ENCODE assay signal across 1 cellular context in the genomic region with DNA sequence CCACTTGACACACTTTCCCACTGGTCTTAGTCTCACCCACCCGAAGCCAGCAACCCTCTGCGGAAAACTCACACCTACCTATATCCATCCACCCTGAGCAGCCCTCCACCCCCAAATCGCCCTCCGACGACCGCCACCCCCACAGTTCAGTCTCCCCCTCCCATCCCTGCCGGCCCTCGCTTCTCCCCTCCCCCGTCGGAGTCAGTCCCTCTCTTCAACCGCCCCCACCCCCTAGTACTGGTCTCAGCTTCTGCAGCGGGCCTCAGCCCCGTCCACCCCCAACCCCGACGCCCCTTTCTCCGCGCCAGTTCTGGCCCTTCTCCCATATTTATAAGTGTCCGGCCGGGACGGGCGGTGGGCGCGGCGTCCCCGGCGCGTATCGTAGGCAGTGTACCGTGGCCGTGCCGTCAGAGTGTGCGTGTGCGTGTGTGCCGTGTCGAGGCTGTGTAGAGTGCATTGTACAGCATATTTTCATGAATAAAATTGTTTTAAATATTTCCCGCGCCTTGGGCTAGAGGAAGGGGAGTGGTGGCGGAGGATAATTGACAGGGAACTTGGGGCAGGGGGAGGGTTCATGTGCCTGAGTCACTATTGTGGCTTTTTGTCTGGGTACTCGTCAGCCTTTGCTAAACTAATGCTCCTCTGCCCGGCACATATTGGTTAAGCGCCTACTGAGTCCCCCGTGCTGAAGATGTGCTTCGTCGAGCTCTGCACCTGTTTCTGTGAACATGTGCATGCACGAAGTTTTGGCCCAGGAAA.
TF ChIP-seq lines count a peak whose summit lies in the region.

No MANE protein-coding gene starts in this region.

TF ChIP-seq in HepG2, 621 proteins besides CTCF, POLR2A, EP300 and RAD21:
- no peak for TF ChIP-seq MTA3 (CRISPR knock-in tag; IDR thresholded peaks at IDR 0.05)
- no peak for TF ChIP-seq ZNF264 (CRISPR knock-in tag; IDR thresholded peaks at IDR 0.05)
- TF ChIP-seq, protein P1, sequence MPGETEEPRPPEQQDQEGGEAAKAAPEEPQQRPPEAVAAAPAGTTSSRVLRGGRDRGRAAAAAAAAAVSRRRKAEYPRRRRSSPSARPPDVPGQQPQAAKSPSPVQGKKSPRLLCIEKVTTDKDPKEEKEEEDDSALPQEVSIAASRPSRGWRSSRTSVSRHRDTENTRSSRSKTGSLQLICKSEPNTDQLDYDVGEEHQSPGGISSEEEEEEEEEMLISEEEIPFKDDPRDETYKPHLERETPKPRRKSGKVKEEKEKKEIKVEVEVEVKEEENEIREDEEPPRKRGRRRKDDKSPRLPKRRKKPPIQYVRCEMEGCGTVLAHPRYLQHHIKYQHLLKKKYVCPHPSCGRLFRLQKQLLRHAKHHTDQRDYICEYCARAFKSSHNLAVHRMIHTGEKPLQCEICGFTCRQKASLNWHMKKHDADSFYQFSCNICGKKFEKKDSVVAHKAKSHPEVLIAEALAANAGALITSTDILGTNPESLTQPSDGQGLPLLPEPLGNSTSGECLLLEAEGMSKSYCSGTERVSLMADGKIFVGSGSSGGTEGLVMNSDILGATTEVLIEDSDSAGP (CRISPR knock-in tag; IDR thresholded peaks at IDR 0.05; ENCODE audit: borderline replicate concordance) = no peak
- no peak for TF ChIP-seq ZNF530 (CRISPR knock-in tag; IDR thresholded peaks at IDR 0.05; ENCODE audit: low read depth)
- TF ChIP-seq, protein P2, sequence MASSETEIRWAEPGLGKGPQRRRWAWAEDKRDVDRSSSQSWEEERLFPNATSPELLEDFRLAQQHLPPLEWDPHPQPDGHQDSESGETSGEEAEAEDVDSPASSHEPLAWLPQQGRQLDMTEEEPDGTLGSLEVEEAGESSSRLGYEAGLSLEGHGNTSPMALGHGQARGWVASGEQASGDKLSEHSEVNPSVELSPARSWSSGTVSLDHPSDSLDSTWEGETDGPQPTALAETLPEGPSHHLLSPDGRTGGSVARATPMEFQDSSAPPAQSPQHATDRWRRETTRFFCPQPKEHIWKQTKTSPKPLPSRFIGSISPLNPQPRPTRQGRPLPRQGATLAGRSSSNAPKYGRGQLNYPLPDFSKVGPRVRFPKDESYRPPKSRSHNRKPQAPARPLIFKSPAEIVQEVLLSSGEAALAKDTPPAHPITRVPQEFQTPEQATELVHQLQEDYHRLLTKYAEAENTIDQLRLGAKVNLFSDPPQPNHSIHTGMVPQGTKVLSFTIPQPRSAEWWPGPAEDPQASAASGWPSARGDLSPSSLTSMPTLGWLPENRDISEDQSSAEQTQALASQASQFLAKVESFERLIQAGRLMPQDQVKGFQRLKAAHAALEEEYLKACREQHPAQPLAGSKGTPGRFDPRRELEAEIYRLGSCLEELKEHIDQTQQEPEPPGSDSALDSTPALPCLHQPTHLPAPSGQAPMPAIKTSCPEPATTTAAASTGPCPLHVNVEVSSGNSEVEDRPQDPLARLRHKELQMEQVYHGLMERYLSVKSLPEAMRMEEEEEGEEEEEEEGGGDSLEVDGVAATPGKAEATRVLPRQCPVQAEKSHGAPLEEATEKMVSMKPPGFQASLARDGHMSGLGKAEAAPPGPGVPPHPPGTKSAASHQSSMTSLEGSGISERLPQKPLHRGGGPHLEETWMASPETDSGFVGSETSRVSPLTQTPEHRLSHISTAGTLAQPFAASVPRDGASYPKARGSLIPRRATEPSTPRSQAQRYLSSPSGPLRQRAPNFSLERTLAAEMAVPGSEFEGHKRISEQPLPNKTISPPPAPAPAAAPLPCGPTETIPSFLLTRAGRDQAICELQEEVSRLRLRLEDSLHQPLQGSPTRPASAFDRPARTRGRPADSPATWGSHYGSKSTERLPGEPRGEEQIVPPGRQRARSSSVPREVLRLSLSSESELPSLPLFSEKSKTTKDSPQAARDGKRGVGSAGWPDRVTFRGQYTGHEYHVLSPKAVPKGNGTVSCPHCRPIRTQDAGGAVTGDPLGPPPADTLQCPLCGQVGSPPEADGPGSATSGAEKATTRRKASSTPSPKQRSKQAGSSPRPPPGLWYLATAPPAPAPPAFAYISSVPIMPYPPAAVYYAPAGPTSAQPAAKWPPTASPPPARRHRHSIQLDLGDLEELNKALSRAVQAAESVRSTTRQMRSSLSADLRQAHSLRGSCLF (CRISPR knock-in tag; IDR thresholded peaks at IDR 0.05; ENCODE audit: borderline replicate concordance) = no peak
- TF ChIP-seq ZNF432 (CRISPR knock-in tag; IDR thresholded peaks at IDR 0.05; ENCODE audit: borderline replicate concordance) = no peak
- TF ChIP-seq MED13 (CRISPR knock-in tag; IDR thresholded peaks at IDR 0.05) = no peak
- TF ChIP-seq, protein P3, sequence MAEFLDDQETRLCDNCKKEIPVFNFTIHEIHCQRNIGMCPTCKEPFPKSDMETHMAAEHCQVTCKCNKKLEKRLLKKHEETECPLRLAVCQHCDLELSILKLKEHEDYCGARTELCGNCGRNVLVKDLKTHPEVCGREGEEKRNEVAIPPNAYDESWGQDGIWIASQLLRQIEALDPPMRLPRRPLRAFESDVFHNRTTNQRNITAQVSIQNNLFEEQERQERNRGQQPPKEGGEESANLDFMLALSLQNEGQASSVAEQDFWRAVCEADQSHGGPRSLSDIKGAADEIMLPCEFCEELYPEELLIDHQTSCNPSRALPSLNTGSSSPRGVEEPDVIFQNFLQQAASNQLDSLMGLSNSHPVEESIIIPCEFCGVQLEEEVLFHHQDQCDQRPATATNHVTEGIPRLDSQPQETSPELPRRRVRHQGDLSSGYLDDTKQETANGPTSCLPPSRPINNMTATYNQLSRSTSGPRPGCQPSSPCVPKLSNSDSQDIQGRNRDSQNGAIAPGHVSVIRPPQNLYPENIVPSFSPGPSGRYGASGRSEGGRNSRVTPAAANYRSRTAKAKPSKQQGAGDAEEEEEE (CRISPR knock-in tag; IDR thresholded peaks at IDR 0.05; ENCODE audit: borderline replicate concordance) = no peak
- no peak for TF ChIP-seq NFIC (IDR thresholded peaks at IDR 0.05; ENCODE audit: low read length)
- no peak for TF ChIP-seq ZNF501 (CRISPR knock-in tag; IDR thresholded peaks at IDR 0.05)
- no peak for TF ChIP-seq ATM (IDR thresholded peaks at IDR 0.05; ENCODE audit: borderline replicate concordance)
- TF ChIP-seq ZNF644 (CRISPR knock-in tag; IDR thresholded peaks at IDR 0.05; ENCODE audit: low read depth) = no peak
- TF ChIP-seq FOXJ3 (CRISPR knock-in tag; IDR thresholded peaks at IDR 0.05; ENCODE audit: borderline replicate concordance) = no peak
- no peak for TF ChIP-seq ZNF12 (CRISPR knock-in tag; IDR thresholded peaks at IDR 0.05)
- no peak for TF ChIP-seq ZNF101 (CRISPR knock-in tag; IDR thresholded peaks at IDR 0.05; ENCODE audit: borderline replicate concordance, low read depth)
- TF ChIP-seq, protein P4, sequence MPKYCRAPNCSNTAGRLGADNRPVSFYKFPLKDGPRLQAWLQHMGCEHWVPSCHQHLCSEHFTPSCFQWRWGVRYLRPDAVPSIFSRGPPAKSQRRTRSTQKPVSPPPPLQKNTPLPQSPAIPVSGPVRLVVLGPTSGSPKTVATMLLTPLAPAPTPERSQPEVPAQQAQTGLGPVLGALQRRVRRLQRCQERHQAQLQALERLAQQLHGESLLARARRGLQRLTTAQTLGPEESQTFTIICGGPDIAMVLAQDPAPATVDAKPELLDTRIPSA (CRISPR knock-in tag; IDR thresholded peaks at IDR 0.05; ENCODE audit: borderline replicate concordance) = no peak
- TF ChIP-seq, protein P5, sequence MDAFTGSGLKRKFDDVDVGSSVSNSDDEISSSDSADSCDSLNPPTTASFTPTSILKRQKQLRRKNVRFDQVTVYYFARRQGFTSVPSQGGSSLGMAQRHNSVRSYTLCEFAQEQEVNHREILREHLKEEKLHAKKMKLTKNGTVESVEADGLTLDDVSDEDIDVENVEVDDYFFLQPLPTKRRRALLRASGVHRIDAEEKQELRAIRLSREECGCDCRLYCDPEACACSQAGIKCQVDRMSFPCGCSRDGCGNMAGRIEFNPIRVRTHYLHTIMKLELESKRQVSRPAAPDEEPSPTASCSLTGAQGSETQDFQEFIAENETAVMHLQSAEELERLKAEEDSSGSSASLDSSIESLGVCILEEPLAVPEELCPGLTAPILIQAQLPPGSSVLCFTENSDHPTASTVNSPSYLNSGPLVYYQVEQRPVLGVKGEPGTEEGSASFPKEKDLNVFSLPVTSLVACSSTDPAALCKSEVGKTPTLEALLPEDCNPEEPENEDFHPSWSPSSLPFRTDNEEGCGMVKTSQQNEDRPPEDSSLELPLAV (CRISPR knock-in tag; conservative IDR thresholded peaks at IDR 0.05; ENCODE audit: low read depth) = no peak
- TF ChIP-seq, protein P6, sequence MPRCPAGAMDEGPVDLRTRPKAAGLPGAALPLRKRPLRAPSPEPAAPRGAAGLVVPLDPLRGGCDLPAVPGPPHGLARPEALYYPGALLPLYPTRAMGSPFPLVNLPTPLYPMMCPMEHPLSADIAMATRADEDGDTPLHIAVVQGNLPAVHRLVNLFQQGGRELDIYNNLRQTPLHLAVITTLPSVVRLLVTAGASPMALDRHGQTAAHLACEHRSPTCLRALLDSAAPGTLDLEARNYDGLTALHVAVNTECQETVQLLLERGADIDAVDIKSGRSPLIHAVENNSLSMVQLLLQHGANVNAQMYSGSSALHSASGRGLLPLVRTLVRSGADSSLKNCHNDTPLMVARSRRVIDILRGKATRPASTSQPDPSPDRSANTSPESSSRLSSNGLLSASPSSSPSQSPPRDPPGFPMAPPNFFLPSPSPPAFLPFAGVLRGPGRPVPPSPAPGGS (CRISPR knock-in tag; IDR thresholded peaks at IDR 0.05) = no peak
